1 cellular context compared by ENCODE assay signal in genomic region chr1:160652065-160652641, GRCh38.
TF ChIP-seq lines count a peak whose summit lies in the region.
"Not testable (repeated sequence)": the region's sequence is repeated elsewhere in the genome, so short reads cannot be mapped to it uniquely, and the experiment has no call there.

No MANE protein-coding gene starts in this region.

TF ChIP-seq in K562, 482 proteins besides CTCF, POLR2A, EP300 and RAD21 (continued from another document and continues in another):
- TF ChIP-seq ZNF592 (IDR thresholded peaks at IDR 0.05) (peak; percentile 97), ZNF395 (CRISPR knock-in tag; IDR thresholded peaks at IDR 0.05) (peak; percentile 80), ZNF589 (CRISPR knock-in tag; IDR thresholded peaks at IDR 0.05; ENCODE audit: low read depth) (peak; percentile 90), KLF6 (CRISPR knock-in tag; IDR thresholded peaks at IDR 0.05; ENCODE audit: borderline replicate concordance) (peak; percentile 93; the same call in 1 of the 2 replicates), SPI1 (IDR thresholded peaks at IDR 0.05; ENCODE audit: borderline replicate concordance, low read depth, low read length) (peak; percentile 87), ZNF212 (CRISPR knock-in tag; IDR thresholded peaks at IDR 0.05) (0 out of 2 replicates have a peak, but pooled peaks have one; percentile 71), SMAD3 (CRISPR knock-in tag; conservative IDR thresholded peaks at IDR 0.05) (peak; percentile 92), ATF4 (CRISPR knock-in tag; IDR thresholded peaks at IDR 0.05) (peak; percentile 76; the same call in 1 of the 2 replicates), ZBTB17 (CRISPR knock-in tag; IDR thresholded peaks at IDR 0.05) (peak; percentile 87), HIVEP1 (CRISPR knock-in tag; IDR thresholded peaks at IDR 0.05) (peak; percentile 71; the same call in 1 of the 2 replicates), ZNF140 (CRISPR knock-in tag; IDR thresholded peaks at IDR 0.05) (peak; percentile 21; the same call in 1 of the 2 replicates), TEAD1 (CRISPR knock-in tag; IDR thresholded peaks at IDR 0.05) (peak in 1 of 2 experiments; percentile 86; a peak in 2 of 4 replicates), MECOM (CRISPR knock-in tag; IDR thresholded peaks at IDR 0.05) (peak; percentile 78; the same call in 1 of the 2 replicates), ZNF239 (CRISPR knock-in tag; IDR thresholded peaks at IDR 0.05) (peak; percentile 76), PATZ1 (CRISPR knock-in tag; IDR thresholded peaks at IDR 0.05; ENCODE audit: borderline replicate concordance) (0 out of 2 replicates have a peak, but pooled peaks have one; percentile 27), IRF9 (tag; IDR thresholded peaks at IDR 0.05) (peak; percentile 64; the same call in 1 of the 2 replicates), ZBTB12 (CRISPR knock-in tag; IDR thresholded peaks at IDR 0.05) (0 out of 2 replicates have a peak, but pooled peaks have one; percentile 49), CBFA2T3 (IDR thresholded peaks at IDR 0.05) (0 out of 2 replicates have a peak, but pooled peaks have one; percentile 32), CREB5 (CRISPR knock-in tag; IDR thresholded peaks at IDR 0.05) (0 out of 2 replicates have a peak, but pooled peaks have one; percentile 52), TSHZ1 (CRISPR knock-in tag; IDR thresholded peaks at IDR 0.05) (peak; percentile 88), OTX1 (CRISPR knock-in tag; IDR thresholded peaks at IDR 0.05) (peak; percentile 47; the same call in 1 of the 2 replicates), ZNF583 (CRISPR knock-in tag; IDR thresholded peaks at IDR 0.05) (peak; percentile 87), ZEB2 (IDR thresholded peaks at IDR 0.05) (peak; percentile 75), ZNF584 (CRISPR knock-in tag; IDR thresholded peaks at IDR 0.05; ENCODE audit: low read depth) (peak; percentile 87; the same call in 1 of the 2 replicates), DMBX1 (CRISPR knock-in tag; IDR thresholded peaks at IDR 0.05; ENCODE audit: borderline replicate concordance) (peak; percentile 97), KLF13 (tag; IDR thresholded peaks at IDR 0.05; ENCODE audit: borderline replicate concordance, low read depth) (peak; percentile 62; the same call in 1 of the 2 replicates), ZNF354B (CRISPR knock-in tag; IDR thresholded peaks at IDR 0.05) (0 out of 2 replicates have a peak, but pooled peaks have one; percentile 56), GMEB1 (CRISPR knock-in tag; IDR thresholded peaks at IDR 0.05) (peak; percentile 40), ZNF639 (CRISPR knock-in tag; conservative IDR thresholded peaks at IDR 0.05 in 1 of 2, IDR thresholded peaks at IDR 0.05 in 1 of 2) (peak in 1 of 2 experiments; percentile 73; a peak in 2 of 4 replicates), ZNF766 (CRISPR knock-in tag; conservative IDR thresholded peaks at IDR 0.05) (peak; percentile 66; the same call in 1 of the 2 replicates), PBX2 (tag; conservative IDR thresholded peaks at IDR 0.05; ENCODE audit: low read depth) (peak; percentile 45; the same call in 1 of the 2 replicates)
- TF ChIP-seq PBX2 (CRISPR knock-in tag; IDR thresholded peaks at IDR 0.05; ENCODE audit: low read depth): not testable (repeated sequence)
